ENCODE assay signal across 1 cellular context in the genomic region with DNA sequence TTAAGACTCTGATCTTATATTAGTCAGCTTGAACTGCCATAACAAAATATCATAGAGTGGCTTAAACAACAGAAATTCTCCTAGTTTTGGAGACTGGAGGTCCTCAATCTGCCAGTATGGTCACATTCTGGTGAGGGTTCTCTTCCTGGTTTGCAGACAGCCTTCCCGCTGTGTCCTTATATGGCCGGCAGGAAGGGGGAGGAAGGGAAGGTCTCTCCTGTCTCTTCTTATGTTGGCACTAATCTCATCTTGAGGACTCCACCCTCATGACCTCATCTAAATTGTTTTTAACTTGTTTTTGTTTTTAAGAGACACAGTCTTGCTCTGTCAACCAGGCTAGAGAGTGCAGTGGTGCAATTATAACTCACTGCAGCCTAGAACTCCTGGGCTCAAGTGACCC.
TF ChIP-seq lines count a peak whose summit lies in the region.

No MANE protein-coding gene starts in this region.

TF ChIP-seq in GM23338, 12 proteins besides CTCF, POLR2A, EP300 and RAD21 (continued from another document):
- TF ChIP-seq, protein P1, sequence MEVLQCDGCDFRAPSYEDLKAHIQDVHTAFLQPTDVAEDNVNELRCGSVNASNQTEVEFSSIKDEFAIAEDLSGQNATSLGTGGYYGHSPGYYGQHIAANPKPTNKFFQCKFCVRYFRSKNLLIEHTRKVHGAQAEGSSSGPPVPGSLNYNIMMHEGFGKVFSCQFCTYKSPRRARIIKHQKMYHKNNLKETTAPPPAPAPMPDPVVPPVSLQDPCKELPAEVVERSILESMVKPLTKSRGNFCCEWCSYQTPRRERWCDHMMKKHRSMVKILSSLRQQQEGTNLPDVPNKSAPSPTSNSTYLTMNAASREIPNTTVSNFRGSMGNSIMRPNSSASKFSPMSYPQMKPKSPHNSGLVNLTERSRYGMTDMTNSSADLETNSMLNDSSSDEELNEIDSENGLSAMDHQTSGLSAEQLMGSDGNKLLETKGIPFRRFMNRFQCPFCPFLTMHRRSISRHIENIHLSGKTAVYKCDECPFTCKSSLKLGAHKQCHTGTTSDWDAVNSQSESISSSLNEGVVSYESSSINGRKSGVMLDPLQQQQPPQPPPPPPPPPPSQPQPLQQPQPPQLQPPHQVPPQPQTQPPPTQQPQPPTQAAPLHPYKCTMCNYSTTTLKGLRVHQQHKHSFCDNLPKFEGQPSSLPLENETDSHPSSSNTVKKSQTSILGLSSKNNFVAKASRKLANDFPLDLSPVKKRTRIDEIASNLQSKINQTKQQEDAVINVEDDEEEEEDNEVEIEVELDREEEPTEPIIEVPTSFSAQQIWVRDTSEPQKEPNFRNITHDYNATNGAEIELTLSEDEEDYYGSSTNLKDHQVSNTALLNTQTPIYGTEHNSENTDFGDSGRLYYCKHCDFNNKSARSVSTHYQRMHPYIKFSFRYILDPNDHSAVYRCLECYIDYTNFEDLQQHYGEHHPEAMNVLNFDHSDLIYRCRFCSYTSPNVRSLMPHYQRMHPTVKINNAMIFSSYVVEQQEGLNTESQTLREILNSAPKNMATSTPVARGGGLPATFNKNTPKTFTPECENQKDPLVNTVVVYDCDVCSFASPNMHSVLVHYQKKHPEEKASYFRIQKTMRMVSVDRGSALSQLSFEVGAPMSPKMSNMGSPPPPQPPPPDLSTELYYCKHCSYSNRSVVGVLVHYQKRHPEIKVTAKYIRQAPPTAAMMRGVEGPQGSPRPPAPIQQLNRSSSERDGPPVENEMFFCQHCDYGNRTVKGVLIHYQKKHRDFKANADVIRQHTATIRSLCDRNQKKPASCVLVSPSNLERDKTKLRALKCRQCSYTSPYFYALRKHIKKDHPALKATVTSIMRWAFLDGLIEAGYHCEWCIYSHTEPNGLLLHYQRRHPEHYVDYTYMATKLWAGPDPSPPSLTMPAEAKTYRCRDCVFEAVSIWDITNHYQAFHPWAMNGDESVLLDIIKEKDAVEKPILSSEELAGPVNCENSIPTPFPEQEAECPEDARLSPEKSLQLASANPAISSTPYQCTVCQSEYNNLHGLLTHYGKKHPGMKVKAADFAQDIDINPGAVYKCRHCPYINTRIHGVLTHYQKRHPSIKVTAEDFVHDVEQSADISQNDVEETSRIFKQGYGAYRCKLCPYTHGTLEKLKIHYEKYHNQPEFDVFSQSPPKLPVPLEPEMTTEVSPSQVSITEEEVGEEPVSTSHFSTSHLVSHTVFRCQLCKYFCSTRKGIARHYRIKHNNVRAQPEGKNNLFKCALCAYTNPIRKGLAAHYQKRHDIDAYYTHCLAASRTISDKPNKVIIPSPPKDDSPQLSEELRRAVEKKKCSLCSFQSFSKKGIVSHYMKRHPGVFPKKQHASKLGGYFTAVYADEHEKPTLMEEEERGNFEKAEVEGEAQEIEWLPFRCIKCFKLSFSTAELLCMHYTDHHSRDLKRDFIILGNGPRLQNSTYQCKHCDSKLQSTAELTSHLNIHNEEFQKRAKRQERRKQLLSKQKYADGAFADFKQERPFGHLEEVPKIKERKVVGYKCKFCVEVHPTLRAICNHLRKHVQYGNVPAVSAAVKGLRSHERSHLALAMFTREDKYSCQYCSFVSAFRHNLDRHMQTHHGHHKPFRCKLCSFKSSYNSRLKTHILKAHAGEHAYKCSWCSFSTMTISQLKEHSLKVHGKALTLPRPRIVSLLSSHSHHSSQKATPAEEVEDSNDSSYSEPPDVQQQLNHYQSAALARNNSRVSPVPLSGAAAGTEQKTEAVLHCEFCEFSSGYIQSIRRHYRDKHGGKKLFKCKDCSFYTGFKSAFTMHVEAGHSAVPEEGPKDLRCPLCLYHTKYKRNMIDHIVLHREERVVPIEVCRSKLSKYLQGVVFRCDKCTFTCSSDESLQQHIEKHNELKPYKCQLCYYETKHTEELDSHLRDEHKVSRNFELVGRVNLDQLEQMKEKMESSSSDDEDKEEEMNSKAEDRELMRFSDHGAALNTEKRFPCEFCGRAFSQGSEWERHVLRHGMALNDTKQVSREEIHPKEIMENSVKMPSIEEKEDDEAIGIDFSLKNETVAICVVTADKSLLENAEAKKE (CRISPR knock-in tag; IDR thresholded peaks at IDR 0.05) = no peak
- TF ChIP-seq JUNB (IDR thresholded peaks at IDR 0.05; ENCODE audit: unreplicated experiment) = no peak
- TF ChIP-seq ZNF331 (CRISPR knock-in tag; IDR thresholded peaks at IDR 0.05; ENCODE audit: low read depth) = no peak
- TF ChIP-seq, protein P2, sequence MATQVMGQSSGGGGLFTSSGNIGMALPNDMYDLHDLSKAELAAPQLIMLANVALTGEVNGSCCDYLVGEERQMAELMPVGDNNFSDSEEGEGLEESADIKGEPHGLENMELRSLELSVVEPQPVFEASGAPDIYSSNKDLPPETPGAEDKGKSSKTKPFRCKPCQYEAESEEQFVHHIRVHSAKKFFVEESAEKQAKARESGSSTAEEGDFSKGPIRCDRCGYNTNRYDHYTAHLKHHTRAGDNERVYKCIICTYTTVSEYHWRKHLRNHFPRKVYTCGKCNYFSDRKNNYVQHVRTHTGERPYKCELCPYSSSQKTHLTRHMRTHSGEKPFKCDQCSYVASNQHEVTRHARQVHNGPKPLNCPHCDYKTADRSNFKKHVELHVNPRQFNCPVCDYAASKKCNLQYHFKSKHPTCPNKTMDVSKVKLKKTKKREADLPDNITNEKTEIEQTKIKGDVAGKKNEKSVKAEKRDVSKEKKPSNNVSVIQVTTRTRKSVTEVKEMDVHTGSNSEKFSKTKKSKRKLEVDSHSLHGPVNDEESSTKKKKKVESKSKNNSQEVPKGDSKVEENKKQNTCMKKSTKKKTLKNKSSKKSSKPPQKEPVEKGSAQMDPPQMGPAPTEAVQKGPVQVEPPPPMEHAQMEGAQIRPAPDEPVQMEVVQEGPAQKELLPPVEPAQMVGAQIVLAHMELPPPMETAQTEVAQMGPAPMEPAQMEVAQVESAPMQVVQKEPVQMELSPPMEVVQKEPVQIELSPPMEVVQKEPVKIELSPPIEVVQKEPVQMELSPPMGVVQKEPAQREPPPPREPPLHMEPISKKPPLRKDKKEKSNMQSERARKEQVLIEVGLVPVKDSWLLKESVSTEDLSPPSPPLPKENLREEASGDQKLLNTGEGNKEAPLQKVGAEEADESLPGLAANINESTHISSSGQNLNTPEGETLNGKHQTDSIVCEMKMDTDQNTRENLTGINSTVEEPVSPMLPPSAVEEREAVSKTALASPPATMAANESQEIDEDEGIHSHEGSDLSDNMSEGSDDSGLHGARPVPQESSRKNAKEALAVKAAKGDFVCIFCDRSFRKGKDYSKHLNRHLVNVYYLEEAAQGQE (IDR thresholded peaks at IDR 0.05; ENCODE audit: unreplicated experiment) = no peak
